In genomic region chrX:153442463-153442862, GRCh38 we compare ENCODE assay signal across 29 cellular contexts. TPM values are rescaled to one million over a fixed set of nuclear protein-coding genes. Genes with fewer than 3 reads are reported as not detected.
A peak's percentile ranks its signal among the peaks of the same experiment; 100 is the strongest.
DNase-seq lines count a peak whose midpoint lies in the region; ATAC-seq, FAIRE-seq and TF ChIP-seq lines count a peak whose summit lies in the region.
"Had no signal": no experiment of that assay in that cellular context is flagged by ENCODE, and none has a peak within 500 bp of the region (broad histone marks: within the 10 kb centered on the region; RNA-seq: fewer than 3 reads in every experiment).

No MANE protein-coding gene starts in this region.

- no peak for TF ChIP-seq CTCF in RWPE2 (IDR thresholded peaks at IDR 0.05; ENCODE audit: poor library complexity, severe bottlenecking)
- no peak for TF ChIP-seq CTCF in HepG2 (CRISPR knock-in tag; IDR thresholded peaks at IDR 0.05)

- WGBS in HepG2 (ENCODE audit: low lambda C conversion rate) = 0% methylated on average over 1 of the region's 5 CpGs

- TF ChIP-seq RAD21 in HepG2 (CRISPR knock-in tag; IDR thresholded peaks at IDR 0.05) = no peak

- H3K4me1 ChIP-seq in RWPE2 (ENCODE audit: insufficient read depth, poor library complexity, severe bottlenecking) = peaks cover 12% of the 10 kb centered on the region
- no peaks in the 10 kb centered on the region for H3K4me1 ChIP-seq in HepG2 (ENCODE audit: insufficient read depth, low read length)
- H3K4me1 ChIP-seq: BE2C had no signal

- intact Hi-C loops in posterior vena cava (cut with DNase I) (loop anchor here in 1 of 2 donors (10.0 kb wide), 1 partner anchor 408 kb away; no protein-coding TSS in a partner anchor), HepG2 (cut with micrococcal nuclease; ENCODE audit: unreplicated experiment) (no loop called here)

- no TSS peak for BruUV-seq in HepG2 (replicated peaks; lab: Mats Ljungman, UMichigan)

- H2AFZ ChIP-seq in HepG2 (ENCODE audit: low read length) = no peak overlapping the region

- ATAC-seq in RWPE2 (ENCODE audit: low read depth) = no peak
- ATAC-seq in HG03108 (IDR thresholded peaks at IDR 0.05; ENCODE audit: unreplicated experiment) = no peak
- ATAC-seq in HepG2 = no peak
- ATAC-seq: GM12878 had no signal

- peak overlapping the region; percentile 33 for H3K27ac ChIP-seq in RWPE2 (ENCODE audit: poor library complexity, severe bottlenecking)
- H3K27ac ChIP-seq in epithelial cell of prostate = peak overlapping the region; percentile 63
- no peak overlapping the region for H3K27ac ChIP-seq in HepG2 (ENCODE audit: extremely low read length, insufficient read depth, low read length)
- H3K27ac ChIP-seq: BLaER1 had no signal

- CTCF ChIA-PET in HepG2 (lab: Yijun Ruan, JAX; ENCODE audit: low intra/inter-chr PET ratio, low total read pairs) = no interaction called here

- TF ChIP-seq POLR2A in HepG2 (IDR thresholded peaks at IDR 0.05; ENCODE audit: insufficient read depth in 1 of 2, low read depth in 2 of 2, low read length in 2 of 2) = no peak

- H3K9me3 ChIP-seq in RWPE2 (ENCODE audit: severe bottlenecking) = no peaks in the 10 kb centered on the region
- no peaks in the 10 kb centered on the region for H3K9me3 ChIP-seq in HepG2 (ENCODE audit: low read length)
- H3K9me3 ChIP-seq: BE2C had no signal

- H3K27me3 ChIP-seq in RWPE2 (ENCODE audit: insufficient read depth, poor library complexity, severe bottlenecking) (no peaks in the 10 kb centered on the region), HepG2 (ENCODE audit: control insufficient read depth in 1 of 2, insufficient read depth in 2 of 2, low read length in 2 of 2) (no peaks in the 10 kb centered on the region; a peak in 1 of 5 replicates)
- H3K27me3 ChIP-seq: BE2C had no signal

- TF ChIP-seq EP300 in HepG2 (IDR thresholded peaks at IDR 0.05; ENCODE audit: low read depth in 2 of 2, low read length in 2 of 2) = no peak
- TF ChIP-seq EP300 in HepG2 (CRISPR knock-in tag; IDR thresholded peaks at IDR 0.05; ENCODE audit: borderline replicate concordance) = no peak

- DNase-seq in RWPE2 (ENCODE audit: low spot score) (no peak), epithelial cell of prostate (ENCODE audit: low read depth, low spot score) (no peak), posterior vena cava (ENCODE audit: low spot score) (peak; percentile 47), hypothalamus (lab: John Stamatoyannopoulos, UW) (no peak), HepG2 (ENCODE audit: low spot score) (no peak)
- DNase-seq: 8988T; ACHN; BE2C; C1 segment of cervical spinal cord; CD4-positive, alpha-beta memory T cell; CD4-positive, CD25-positive, alpha-beta regulatory T cell; CD8-positive, alpha-beta memory T cell; COR-L47; DMS53; DMS79; DND-41; EL; GDM1 had no signal

- H3K9ac ChIP-seq in HepG2 (ENCODE audit: insufficient read depth, low read depth, low read length) = no peak overlapping the region
- H3K9ac ChIP-seq: BLaER1 had no signal

- H3K79me2 ChIP-seq in HepG2 (ENCODE audit: insufficient read depth, low read length) = no peaks in the 10 kb centered on the region

- H3K36me3 ChIP-seq in RWPE2 (ENCODE audit: low read depth) = no peaks in the 10 kb centered on the region
- H3K36me3 ChIP-seq in HepG2 (replicated peaks in 1 of 2; ENCODE audit: control insufficient read depth in 1 of 2, insufficient read depth in 2 of 2, low read length in 2 of 2) = no peaks in the 10 kb centered on the region
- H3K36me3 ChIP-seq: BE2C, BLaER1 had no signal

- in situ Hi-C loops in HepG2 (cut with HindIII; ENCODE audit: extremely low pct_ligation_motif_present, low pct_unique_long_range_greater_than_20kb) = no loop called here

- H3K4me2 ChIP-seq in HepG2 (ENCODE audit: low read depth, low read length) = no peak overlapping the region
- H3K4me2 ChIP-seq: BLaER1 had no signal

- H3K4me3 ChIP-seq in RWPE2 (ENCODE audit: severe bottlenecking) (no peak overlapping the region), HepG2 (replicated peaks in 1 of 3; ENCODE audit: insufficient read depth in 1 of 3, low read depth in 2 of 3, low read length in 3 of 3) (no peak overlapping the region)
- H3K4me3 ChIP-seq: BLaER1, GM12878 had no signal

- POLR2A ChIA-PET in HepG2 (lab: Yijun Ruan, JAX) = no interaction called here

- FAIRE-seq in HepG2 (lab: Jason Lieb, UNC) = no peak
- FAIRE-seq: A204.1, GM12878, GM12892, GM18507 had no signal

- H4K20me1 ChIP-seq in HepG2 (ENCODE audit: insufficient read depth, low read length) = no peaks in the 10 kb centered on the region

RNA-seq across cellular contexts. Expression of gene TREX2, which starts 3.4 kb away (rescaled TPM):
- total RNA-seq in posterior vena cava = 1 to 10 TPM in 1 of 2 donors, under 1 TPM in 1; 0.48 to 1.9 TPM
- 0.18 TPM in 1 of 2 replicates, not detected in the other for total RNA-seq in HepG2 (2016; rRNA removed; fragmentation: Illumina TruSeq; extraction: Trizol)
- total RNA-seq in HepG2 (2016; cell fraction: cytosol; rRNA removed; fragmentation: Illumina TruSeq; extraction: Trizol; ENCODE audit: low read depth) = 1.2 TPM in 1 of 2 replicates, not detected in the other
- 0.22 TPM in 1 of 2 replicates, not detected in the other for total RNA-seq in HepG2 (2016; cell fraction: insoluble cytoplasmic fraction; rRNA removed; fragmentation: Illumina TruSeq; extraction: Trizol)
- total RNA-seq in HepG2 (2016; cell fraction: membrane; rRNA removed; fragmentation: Illumina TruSeq; extraction: Trizol) = 0.19 and 0.21 TPM in 2 replicates
- total RNA-seq in HepG2 (2016; cell fraction: nucleus; rRNA removed; fragmentation: Illumina TruSeq; extraction: Trizol) = 0.50 and 0.62 TPM in 2 replicates
- 0.13 and 0.17 TPM in 2 replicates for polyA plus RNA-seq in HepG2 (2011; rRNA removed)
- 0.09 and 0.21 TPM in 2 replicates for polyA plus RNA-seq in HepG2 (2011; cell fraction: cytosol; rRNA removed)
- 1.2 and 2.1 TPM in 2 replicates for polyA plus RNA-seq in HepG2 (2011; cell fraction: nucleus; rRNA removed)
- polyA plus RNA-seq in HepG2 (2012) = not detected in 2 replicates
- polyA plus RNA-seq in HepG2 (2016; cell fraction: cytosol; fragmentation: Illumina TruSeq; extraction: Trizol; ENCODE audit: low read depth) = 0.18 TPM in 1 of 2 replicates, not detected in the other
- polyA plus RNA-seq in HepG2 (2016; cell fraction: insoluble cytoplasmic fraction; fragmentation: Illumina TruSeq; extraction: Trizol; ENCODE audit: low read depth) = 0.19 TPM in 1 of 2 replicates, not detected in the other
- polyA plus RNA-seq in HepG2 (2016; cell fraction: membrane; fragmentation: Illumina TruSeq; extraction: Trizol; ENCODE audit: low read depth) = 0.15 TPM in 1 of 2 replicates, not detected in the other
- polyA plus RNA-seq in HepG2 (2016; cell fraction: nucleus; fragmentation: Illumina TruSeq; extraction: Trizol; ENCODE audit: insufficient read depth, low read depth) = 0.38 TPM in 1 of 2 replicates, not detected in the other
- polyA minus RNA-seq in HepG2 (2011; rRNA and poly(A)+ RNA removed; ENCODE audit: low replicate concordance) = 0.24 and 0.87 TPM in 2 replicates
- not detected in 2 replicates for polyA minus RNA-seq in HepG2 (2011; cell fraction: cytosol; rRNA and poly(A)+ RNA removed)
- 1.3 and 1.6 TPM in 2 replicates for polyA minus RNA-seq in HepG2 (2011; cell fraction: nucleus; rRNA and poly(A)+ RNA removed)
- total RNA-seq: G401 had no signal
- polyA plus RNA-seq: AG04450, CD14-positive monocyte had no signal

RNA-seq across cellular contexts. Expression of gene HAUS7, which starts 27.9 kb away (rescaled TPM):
- total RNA-seq in posterior vena cava (10 to 100 TPM; 23.5 to 30.1 TPM), HepG2 (2016; rRNA removed; fragmentation: Illumina TruSeq; extraction: Trizol) (42.4 and 52.1 TPM in 2 replicates)
- total RNA-seq in HepG2 (2016; cell fraction: cytosol; rRNA removed; fragmentation: Illumina TruSeq; extraction: Trizol; ENCODE audit: low read depth) = 11.6 and 12.0 TPM in 2 replicates
- total RNA-seq in HepG2 (2016; cell fraction: insoluble cytoplasmic fraction; rRNA removed; fragmentation: Illumina TruSeq; extraction: Trizol) = 39.2 and 51.8 TPM in 2 replicates
- total RNA-seq in HepG2 (2016; cell fraction: membrane; rRNA removed; fragmentation: Illumina TruSeq; extraction: Trizol) = 14.9 and 17.2 TPM in 2 replicates
- 18.7 and 21.6 TPM in 2 replicates for total RNA-seq in HepG2 (2016; cell fraction: nucleus; rRNA removed; fragmentation: Illumina TruSeq; extraction: Trizol)
- polyA plus RNA-seq in HepG2 (2011; rRNA removed) = 9.1 and 10.9 TPM in 2 replicates
- 9.4 and 15.2 TPM in 2 replicates for polyA plus RNA-seq in HepG2 (2011; cell fraction: cytosol; rRNA removed)
- 19.4 and 23.3 TPM in 2 replicates for polyA plus RNA-seq in HepG2 (2011; cell fraction: nucleus; rRNA removed)
- polyA plus RNA-seq in HepG2 (2012) = 8.2 and 11.4 TPM in 2 replicates
- 6.9 and 7.7 TPM in 2 replicates for polyA plus RNA-seq in HepG2 (2016; cell fraction: cytosol; fragmentation: Illumina TruSeq; extraction: Trizol; ENCODE audit: low read depth)
- polyA plus RNA-seq in HepG2 (2016; cell fraction: insoluble cytoplasmic fraction; fragmentation: Illumina TruSeq; extraction: Trizol; ENCODE audit: low read depth) = 32.6 and 41.1 TPM in 2 replicates
- 10.1 and 11.1 TPM in 2 replicates for polyA plus RNA-seq in HepG2 (2016; cell fraction: membrane; fragmentation: Illumina TruSeq; extraction: Trizol; ENCODE audit: low read depth)
- polyA plus RNA-seq in HepG2 (2016; cell fraction: nucleus; fragmentation: Illumina TruSeq; extraction: Trizol; ENCODE audit: insufficient read depth, low read depth) = 35.1 and 45.0 TPM in 2 replicates
- 18.6 and 73.7 TPM in 2 replicates for polyA minus RNA-seq in HepG2 (2011; rRNA and poly(A)+ RNA removed; ENCODE audit: low replicate concordance)
- 5.5 and 7.6 TPM in 2 replicates for polyA minus RNA-seq in HepG2 (2011; cell fraction: cytosol; rRNA and poly(A)+ RNA removed)
- 3.6 and 9.3 TPM in 2 replicates for polyA minus RNA-seq in HepG2 (2011; cell fraction: nucleus; rRNA and poly(A)+ RNA removed)

RNA-seq across cellular contexts. Expression of gene ZFP92, which starts 31.2 kb away (rescaled TPM):
- total RNA-seq in posterior vena cava (under 1 TPM; 0.65 to 0.90 TPM), HepG2 (2016; rRNA removed; fragmentation: Illumina TruSeq; extraction: Trizol) (0.02 and 0.03 TPM in 2 replicates)
- not detected in 2 replicates for total RNA-seq in HepG2 (2016; cell fraction: cytosol; rRNA removed; fragmentation: Illumina TruSeq; extraction: Trizol; ENCODE audit: low read depth)
- 0.02 and 0.03 TPM in 2 replicates for total RNA-seq in HepG2 (2016; cell fraction: insoluble cytoplasmic fraction; rRNA removed; fragmentation: Illumina TruSeq; extraction: Trizol)
- total RNA-seq in HepG2 (2016; cell fraction: membrane; rRNA removed; fragmentation: Illumina TruSeq; extraction: Trizol) = not detected in 2 replicates
- total RNA-seq in HepG2 (2016; cell fraction: nucleus; rRNA removed; fragmentation: Illumina TruSeq; extraction: Trizol) = not detected in 2 replicates
- not detected in 2 replicates for polyA plus RNA-seq in HepG2 (2011; rRNA removed)
- not detected in 2 replicates for polyA plus RNA-seq in HepG2 (2011; cell fraction: cytosol; rRNA removed)
- polyA plus RNA-seq in HepG2 (2011; cell fraction: nucleus; rRNA removed) = 0.03 TPM in 1 of 2 replicates, not detected in the other
- polyA plus RNA-seq in HepG2 (2012) = 0.03 TPM in 1 of 2 replicates, not detected in the other
- not detected in 2 replicates for polyA plus RNA-seq in HepG2 (2016; cell fraction: cytosol; fragmentation: Illumina TruSeq; extraction: Trizol; ENCODE audit: low read depth)
- polyA plus RNA-seq in HepG2 (2016; cell fraction: insoluble cytoplasmic fraction; fragmentation: Illumina TruSeq; extraction: Trizol; ENCODE audit: low read depth) = not detected in 2 replicates
- polyA plus RNA-seq in HepG2 (2016; cell fraction: membrane; fragmentation: Illumina TruSeq; extraction: Trizol; ENCODE audit: low read depth) = not detected in 2 replicates
- not detected in 2 replicates for polyA plus RNA-seq in HepG2 (2016; cell fraction: nucleus; fragmentation: Illumina TruSeq; extraction: Trizol; ENCODE audit: insufficient read depth, low read depth)
- polyA minus RNA-seq in HepG2 (2011; rRNA and poly(A)+ RNA removed; ENCODE audit: low replicate concordance) = not detected in 2 replicates
- not detected in 2 replicates for polyA minus RNA-seq in HepG2 (2011; cell fraction: cytosol; rRNA and poly(A)+ RNA removed)
- polyA minus RNA-seq in HepG2 (2011; cell fraction: nucleus; rRNA and poly(A)+ RNA removed) = not detected in 2 replicates
- total RNA-seq: G401 had no signal

RNA-seq across cellular contexts. Expression of gene PNMA6E, which starts 41.3 kb away (rescaled TPM):
- total RNA-seq in posterior vena cava = not detected
- total RNA-seq in HepG2 (2016; rRNA removed; fragmentation: Illumina TruSeq; extraction: Trizol) = not detected in 2 replicates
- not detected in 2 replicates for total RNA-seq in HepG2 (2016; cell fraction: cytosol; rRNA removed; fragmentation: Illumina TruSeq; extraction: Trizol; ENCODE audit: low read depth)
- not detected in 2 replicates for total RNA-seq in HepG2 (2016; cell fraction: insoluble cytoplasmic fraction; rRNA removed; fragmentation: Illumina TruSeq; extraction: Trizol)
- total RNA-seq in HepG2 (2016; cell fraction: membrane; rRNA removed; fragmentation: Illumina TruSeq; extraction: Trizol) = not detected in 2 replicates
- not detected in 2 replicates for total RNA-seq in HepG2 (2016; cell fraction: nucleus; rRNA removed; fragmentation: Illumina TruSeq; extraction: Trizol)
- polyA plus RNA-seq in HepG2 (2011; rRNA removed) = not detected in 2 replicates
- polyA plus RNA-seq in HepG2 (2011; cell fraction: cytosol; rRNA removed) = not detected in 2 replicates
- not detected in 2 replicates for polyA plus RNA-seq in HepG2 (2011; cell fraction: nucleus; rRNA removed)
- polyA plus RNA-seq in HepG2 (2012) = not detected in 2 replicates
- not detected in 2 replicates for polyA plus RNA-seq in HepG2 (2016; cell fraction: cytosol; fragmentation: Illumina TruSeq; extraction: Trizol; ENCODE audit: low read depth)
- not detected in 2 replicates for polyA plus RNA-seq in HepG2 (2016; cell fraction: insoluble cytoplasmic fraction; fragmentation: Illumina TruSeq; extraction: Trizol; ENCODE audit: low read depth)
- polyA plus RNA-seq in HepG2 (2016; cell fraction: membrane; fragmentation: Illumina TruSeq; extraction: Trizol; ENCODE audit: low read depth) = not detected in 2 replicates
- polyA plus RNA-seq in HepG2 (2016; cell fraction: nucleus; fragmentation: Illumina TruSeq; extraction: Trizol; ENCODE audit: insufficient read depth, low read depth) = not detected in 2 replicates
- polyA minus RNA-seq in HepG2 (2011; rRNA and poly(A)+ RNA removed; ENCODE audit: low replicate concordance) = not detected in 2 replicates
- polyA minus RNA-seq in HepG2 (2011; cell fraction: cytosol; rRNA and poly(A)+ RNA removed) = not detected in 2 replicates
- not detected in 2 replicates for polyA minus RNA-seq in HepG2 (2011; cell fraction: nucleus; rRNA and poly(A)+ RNA removed)
- total RNA-seq: A673; CD4-positive, alpha-beta memory T cell; CD4-positive, CD25-positive, alpha-beta regulatory T cell; CD8-positive, alpha-beta memory T cell; Daoy; G401; GM12878 had no signal
- polyA plus RNA-seq: AG04450; CD14-positive monocyte; CD4-positive, alpha-beta memory T cell; CD4-positive, CD25-positive, alpha-beta regulatory T cell; CD8-positive, alpha-beta memory T cell; GM12878 had no signal

RNA-seq across cellular contexts. Expression of gene BGN, which starts 52.3 kb away (rescaled TPM):
- 100 to 1,000 TPM; 392 to 743 TPM for total RNA-seq in posterior vena cava
- total RNA-seq in HepG2 (2016; rRNA removed; fragmentation: Illumina TruSeq; extraction: Trizol) = 0.18 TPM in 1 of 2 replicates, not detected in the other
- not detected in 2 replicates for total RNA-seq in HepG2 (2016; cell fraction: cytosol; rRNA removed; fragmentation: Illumina TruSeq; extraction: Trizol; ENCODE audit: low read depth)
- total RNA-seq in HepG2 (2016; cell fraction: insoluble cytoplasmic fraction; rRNA removed; fragmentation: Illumina TruSeq; extraction: Trizol) = 0.19 TPM in 1 of 2 replicates, not detected in the other
- total RNA-seq in HepG2 (2016; cell fraction: membrane; rRNA removed; fragmentation: Illumina TruSeq; extraction: Trizol) = 0.06 and 0.21 TPM in 2 replicates
- 0.25 and 0.85 TPM in 2 replicates for total RNA-seq in HepG2 (2016; cell fraction: nucleus; rRNA removed; fragmentation: Illumina TruSeq; extraction: Trizol)
- 0.40 and 0.63 TPM in 2 replicates for polyA plus RNA-seq in HepG2 (2011; rRNA removed)
- polyA plus RNA-seq in HepG2 (2011; cell fraction: cytosol; rRNA removed) = 0.28 and 0.54 TPM in 2 replicates
- polyA plus RNA-seq in HepG2 (2011; cell fraction: nucleus; rRNA removed) = 0.54 and 0.85 TPM in 2 replicates
- 1.5 and 1.9 TPM in 2 replicates for polyA plus RNA-seq in HepG2 (2012)
- 0.10 and 0.11 TPM in 2 replicates for polyA plus RNA-seq in HepG2 (2016; cell fraction: cytosol; fragmentation: Illumina TruSeq; extraction: Trizol; ENCODE audit: low read depth)
- 0.26 TPM in 1 of 2 replicates, not detected in the other for polyA plus RNA-seq in HepG2 (2016; cell fraction: insoluble cytoplasmic fraction; fragmentation: Illumina TruSeq; extraction: Trizol; ENCODE audit: low read depth)
- 0.49 and 1.0 TPM in 2 replicates for polyA plus RNA-seq in HepG2 (2016; cell fraction: membrane; fragmentation: Illumina TruSeq; extraction: Trizol; ENCODE audit: low read depth)
- 0.98 and 1.4 TPM in 2 replicates for polyA plus RNA-seq in HepG2 (2016; cell fraction: nucleus; fragmentation: Illumina TruSeq; extraction: Trizol; ENCODE audit: insufficient read depth, low read depth)
- polyA minus RNA-seq in HepG2 (2011; rRNA and poly(A)+ RNA removed; ENCODE audit: low replicate concordance) = 1.3 TPM in 1 of 2 replicates, not detected in the other
- polyA minus RNA-seq in HepG2 (2011; cell fraction: cytosol; rRNA and poly(A)+ RNA removed) = 0.99 and 1.3 TPM in 2 replicates
- polyA minus RNA-seq in HepG2 (2011; cell fraction: nucleus; rRNA and poly(A)+ RNA removed) = 0.37 and 0.77 TPM in 2 replicates
- total RNA-seq: CD4-positive, alpha-beta memory T cell; CD4-positive, CD25-positive, alpha-beta regulatory T cell; CD8-positive, alpha-beta memory T cell; G401 had no signal
- polyA plus RNA-seq: CD14-positive monocyte; CD4-positive, alpha-beta memory T cell; CD4-positive, CD25-positive, alpha-beta regulatory T cell; CD8-positive, alpha-beta memory T cell had no signal
